11 cellular contexts compared by ENCODE assay signal in the genomic region with DNA sequence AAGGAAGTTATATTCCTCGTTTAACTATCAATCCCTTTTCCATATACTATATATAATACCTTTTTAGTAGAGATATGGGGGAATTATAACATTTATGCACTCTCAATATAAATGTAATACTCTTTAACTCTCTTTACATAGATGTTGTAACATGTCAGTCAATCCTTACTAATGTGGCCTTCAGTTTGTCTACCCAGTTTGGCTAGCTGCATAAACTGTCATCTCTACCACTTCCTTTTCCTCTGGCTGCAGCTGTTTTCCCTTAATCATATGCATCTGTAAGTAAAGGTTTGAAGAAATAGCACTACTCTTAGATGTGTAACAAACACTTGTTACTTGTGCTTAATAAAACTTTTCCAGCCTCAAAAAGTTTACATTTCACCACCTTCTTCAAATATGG. TPM values are rescaled to one million over a fixed set of nuclear protein-coding genes. Genes with fewer than 3 reads are reported as not detected.
A peak's percentile ranks its signal among the peaks of the same experiment; 100 is the strongest.
DNase-seq lines count a peak whose midpoint lies in the region; ATAC-seq, FAIRE-seq and TF ChIP-seq lines count a peak whose summit lies in the region.
"Had no signal": no experiment of that assay in that cellular context is flagged by ENCODE, and none has a peak within 500 bp of the region (broad histone marks: within the 10 kb centered on the region; RNA-seq: fewer than 3 reads in every experiment).

No MANE protein-coding gene starts in this region.

- no peak overlapping the region for H4K8ac ChIP-seq in neuronal stem cell (ENCODE audit: low read depth, low read length)

- H3K27me3 ChIP-seq in neuronal stem cell (ENCODE audit: control insufficient read depth in 3 of 3, insufficient read depth in 3 of 3, low read depth in 1 of 3, low read length in 3 of 3) (no peaks in the 10 kb centered on the region), dorsolateral prefrontal cortex (no peaks in the 10 kb centered on the region)
- H3K27me3 ChIP-seq: gastrocnemius medialis, right atrium auricular region had no signal

- peak overlapping the region in 1 of 3 donors; percentile 29 for H3K27ac Mint-ChIP-seq in IgD-negative memory B cell
- peak overlapping the region; percentile 84 for H3K27ac Mint-ChIP-seq in central memory CD8-positive, alpha-beta T cell (ENCODE audit: low read depth)

- no peaks in the 10 kb centered on the region for H3K9me3 Mint-ChIP-seq in IgD-negative memory B cell
- no peaks in the 10 kb centered on the region for H3K9me3 Mint-ChIP-seq in central memory CD8-positive, alpha-beta T cell

- no peaks in the 10 kb centered on the region for H3K27me3 Mint-ChIP-seq in IgD-negative memory B cell
- H3K27me3 Mint-ChIP-seq in central memory CD8-positive, alpha-beta T cell = no peaks in the 10 kb centered on the region

- ATAC-seq in GM21515 (IDR thresholded peaks at IDR 0.05; ENCODE audit: unreplicated experiment) = peak; percentile 60
- peak; percentile 81 for ATAC-seq in central memory CD8-positive, alpha-beta T cell (replicated peaks; ENCODE audit: extremely low read depth, poor library complexity, severe bottlenecking)
- ATAC-seq: gastrocnemius medialis had no signal

- no peak overlapping the region for H2AK5ac ChIP-seq in neuronal stem cell (ENCODE audit: low read depth, low read length)

- FAIRE-seq in GM12892 (lab: Jason Lieb, UNC) = peak; percentile 36

- peaks cover 53 to 77% (median 55%) of the 10 kb centered on the region in 3 donors for H3K4me1 Mint-ChIP-seq in IgD-negative memory B cell
- peaks cover 82% of the 10 kb centered on the region for H3K4me1 Mint-ChIP-seq in central memory CD8-positive, alpha-beta T cell

- H3K36me3 ChIP-seq in neuronal stem cell (replicated peaks in 1 of 2; ENCODE audit: control insufficient read depth in 2 of 2, insufficient read depth in 2 of 2, low read length in 2 of 2) = peaks cover 0 to 38% of the 10 kb centered on the region in 2 donors
- H3K36me3 ChIP-seq: gastrocnemius medialis, right atrium auricular region had no signal

- H3K9me3 ChIP-seq in neuronal stem cell (replicated peaks in 1 of 2; ENCODE audit: control insufficient read depth in 2 of 2, insufficient read depth in 1 of 2, low read depth in 1 of 2, low read length in 2 of 2) = no peaks in the 10 kb centered on the region
- H3K9me3 ChIP-seq: gastrocnemius medialis, right atrium auricular region had no signal

- TF ChIP-seq CTCF in dorsolateral prefrontal cortex (IDR thresholded peaks at IDR 0.05 in 54 of 56, conservative IDR thresholded peaks at IDR 0.05 in 2 of 56; ENCODE audit: low read depth in 1 of 56, partially characterized antibody in 56 of 56) = no peak

- no peak for TF ChIP-seq POLR2A in GM12892 (IDR thresholded peaks at IDR 0.05; ENCODE audit: low read depth, low read length)

- no peak overlapping the region for H3K18ac ChIP-seq in neuronal stem cell (ENCODE audit: low read length)

- H3K4ac ChIP-seq in neuronal stem cell (ENCODE audit: low read length) = no peak overlapping the region

- H3K4me3 ChIP-seq in neuronal stem cell (ENCODE audit: low read length in 2 of 2) (no peak overlapping the region), dorsolateral prefrontal cortex (no peak overlapping the region)
- H3K4me3 ChIP-seq: gastrocnemius medialis, right atrium auricular region had no signal

- no peak overlapping the region for H4K91ac ChIP-seq in neuronal stem cell (ENCODE audit: low read depth, low read length, poor library complexity)

- intact Hi-C loops in dorsolateral prefrontal cortex (cut with DNase I) = no loop called here

- no peak overlapping the region for H3K23ac ChIP-seq in neuronal stem cell (ENCODE audit: low read depth, low read length, poor library complexity)

- no peak overlapping the region for H3K4me2 ChIP-seq in neuronal stem cell (ENCODE audit: insufficient read depth, low read length, poor library complexity, severe bottlenecking)

- no peaks in the 10 kb centered on the region for H3K36me3 Mint-ChIP-seq in IgD-negative memory B cell
- peaks cover 2% of the 10 kb centered on the region for H3K36me3 Mint-ChIP-seq in central memory CD8-positive, alpha-beta T cell (ENCODE audit: insufficient read depth)

- DNase-seq in GM12892 (ENCODE audit: insufficient read length) = no peak
- DNase-seq in central memory CD8-positive, alpha-beta T cell (ENCODE audit: low spot score in 2 of 2) = no peak
- DNase-seq in neuronal stem cell (ENCODE audit: low spot score) = no peak
- no peak for DNase-seq in SHP77 (lab: John Stamatoyannopoulos, UW)
- no peak for DNase-seq in dorsolateral prefrontal cortex
- DNase-seq in stimulated activated CD4-positive, alpha-beta T cell treated with anti-CD3 and anti-CD28 coated beads, Interleukin-15, amount 100 ng/mL, for 24 hours = no peak
- DNase-seq: gastrocnemius medialis, NCI-H1105 treated with DMSO at 0.1 percent for 48 hours had no signal

- H2BK12ac ChIP-seq in neuronal stem cell (ENCODE audit: low read length) = no peak overlapping the region

- no CpG with 5 or more reads among the region's 1 CpG for WGBS in neuronal stem cell (ENCODE audit: extremely low coverage in 2 of 2, insufficient read length in 2 of 2, insufficient replicate concordance in 1 of 2), 2 donors

- no peak overlapping the region for H2BK120ac ChIP-seq in neuronal stem cell (ENCODE audit: low read depth, low read length)

- H2AFZ ChIP-seq in neuronal stem cell (ENCODE audit: low read length) = no peak overlapping the region

- no peak overlapping the region for H2BK5ac ChIP-seq in neuronal stem cell (ENCODE audit: low read length)

- peak overlapping the region in 3 of 4 donors; percentile 11 to 19 (median 13) for H3K4me3 Mint-ChIP-seq in IgD-negative memory B cell
- H3K4me3 Mint-ChIP-seq in central memory CD8-positive, alpha-beta T cell = peak overlapping the region; percentile 49

- H3K9ac ChIP-seq in neuronal stem cell (ENCODE audit: low read depth, low read length, poor library complexity) = no peak overlapping the region

- H3K14ac ChIP-seq in neuronal stem cell (ENCODE audit: low read length) = no peak overlapping the region

- no peak overlapping the region for H2BK15ac ChIP-seq in neuronal stem cell (ENCODE audit: low read length)

- peaks cover 2% of the 10 kb centered on the region for H3K79me1 ChIP-seq in neuronal stem cell (ENCODE audit: low read depth, low read length)

- H3K27ac ChIP-seq in neuronal stem cell (replicated peaks; ENCODE audit: low read length) (no peak overlapping the region), dorsolateral prefrontal cortex (no peak overlapping the region)
- H3K27ac ChIP-seq: gastrocnemius medialis, right atrium auricular region had no signal

- H3K4me1 ChIP-seq in neuronal stem cell (ENCODE audit: control insufficient read depth in 2 of 2, insufficient read depth in 1 of 2, low read depth in 1 of 2, low read length in 2 of 2) = peaks cover 0 to 2% of the 10 kb centered on the region in 2 donors

RNA-seq across cellular contexts. Expression of a gene that starts 13.4 kb away (rescaled TPM):
- polyA plus RNA-seq in GM12892 (2012; ENCODE audit: missing spikeins) = 8.0 TPM
- polyA plus RNA-seq in IgD-negative memory B cell = 31.0 TPM
- 31.2 TPM for polyA plus RNA-seq in neuronal stem cell (2013, experiment 1 of 2)
- polyA plus RNA-seq in neuronal stem cell (2013, experiment 2 of 2) = 30.9 TPM
- 100 to 1,000 TPM in 1 of 120 experiments, 10 to 100 TPM in 119; 26.3 to 101 (median 46.1) TPM for total RNA-seq in dorsolateral prefrontal cortex

RNA-seq across cellular contexts. Expression of a gene that starts 13.9 kb away (rescaled TPM):
- polyA plus RNA-seq in GM12892 (2012; ENCODE audit: missing spikeins) = 13.1 TPM
- 14.2 TPM for polyA plus RNA-seq in IgD-negative memory B cell
- polyA plus RNA-seq in neuronal stem cell (2013, experiment 1 of 2) = 12.3 TPM
- polyA plus RNA-seq in neuronal stem cell (2013, experiment 2 of 2) = 12.8 TPM
- 10 to 100 TPM in 113 of 120 experiments, 1 to 10 TPM in 7; 8.0 to 26.8 (median 14.8) TPM for total RNA-seq in dorsolateral prefrontal cortex
